Comparison of ENCODE assay signal across 20 cellular contexts in the genomic region with DNA sequence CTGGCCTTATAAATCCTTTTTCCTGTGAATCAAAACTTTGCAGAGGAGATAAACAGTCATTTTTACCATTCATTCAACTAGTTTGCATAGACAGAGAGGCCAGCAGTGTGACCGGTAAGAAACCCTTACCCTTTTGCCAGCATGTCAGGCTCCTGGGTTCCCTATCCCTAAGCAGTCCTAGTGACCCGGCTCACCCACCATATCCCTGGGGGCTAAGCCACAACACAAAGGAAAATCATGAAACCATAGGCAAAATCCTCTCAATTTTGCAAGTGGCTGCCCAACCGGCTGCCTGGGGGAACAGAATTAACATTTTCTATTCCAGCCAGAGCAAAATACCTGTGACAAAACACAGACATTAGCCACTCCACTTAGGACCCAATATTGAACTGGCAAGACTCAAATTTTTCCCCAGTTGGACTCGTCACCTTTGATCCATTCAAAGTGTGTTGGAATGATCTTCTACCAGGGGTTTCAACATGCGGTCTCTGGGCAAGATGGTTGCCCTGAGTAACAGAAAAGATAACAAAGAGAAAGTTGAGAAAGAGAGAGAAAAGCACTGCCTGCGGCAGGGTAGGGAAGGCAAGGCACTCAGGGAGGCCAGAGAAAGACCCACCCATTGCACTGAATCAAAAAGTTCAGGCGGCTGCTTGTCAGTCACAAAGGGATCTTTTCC.
DNase-seq lines count a peak whose midpoint lies in the region; ATAC-seq and TF ChIP-seq lines count a peak whose summit lies in the region.
"Had no signal": no experiment of that assay in that cellular context is flagged by ENCODE, and none has a peak within 500 bp of the region (broad histone marks: within the 10 kb centered on the region; RNA-seq: fewer than 3 reads in every experiment).

No MANE protein-coding gene starts in this region.

- H3K36me3 Mint-ChIP-seq in activated T-cell treated with anti-CD3 and anti-CD28 coated beads, Interleukin-2, amount 50 U/mL, for 4 hours (ENCODE audit: insufficient read depth), result no peaks in the 10 kb centered on the region
- peaks cover 8 to 27% of the 10 kb centered on the region in 2 donors for H3K36me3 Mint-ChIP-seq in activated T-cell treated with anti-CD3 and anti-CD28 coated beads, Interleukin-2, amount 50 U/mL, for 72 hours (ENCODE audit: insufficient read depth in 2 of 2)
- H3K36me3 Mint-ChIP-seq in GM23338 (ENCODE audit: low read depth) (peaks cover 18% of the 10 kb centered on the region), endodermal cell (ENCODE audit: low read depth) (peaks cover 4% of the 10 kb centered on the region)
- no peaks in the 10 kb centered on the region for H3K36me3 Mint-ChIP-seq in stimulated activated effector memory CD8-positive, alpha-beta T cell treated with anti-CD3 and anti-CD28 coated beads, Interleukin-12 subunit alpha, Interleukin-12 subunit beta, amount 100 ng/mL, for 72 hours

- peaks cover 27% of the 10 kb centered on the region for H3K4me1 Mint-ChIP-seq in activated T-cell treated with anti-CD3 and anti-CD28 coated beads, Interleukin-2, amount 50 U/mL, for 4 hours (ENCODE audit: low read depth)
- H3K4me1 Mint-ChIP-seq in activated T-cell treated with anti-CD3 and anti-CD28 coated beads, Interleukin-2, amount 50 U/mL, for 72 hours (ENCODE audit: low read depth), result peaks cover 42% of the 10 kb centered on the region
- H3K4me1 Mint-ChIP-seq in GM23338 (peaks cover 18% of the 10 kb centered on the region; the same call in 2 of the 3 replicates), endodermal cell (peaks cover 19% of the 10 kb centered on the region)
- H3K4me1 Mint-ChIP-seq in stimulated activated effector memory CD8-positive, alpha-beta T cell treated with anti-CD3 and anti-CD28 coated beads, Interleukin-12 subunit alpha, Interleukin-12 subunit beta, amount 100 ng/mL, for 72 hours, result peaks cover 14% of the 10 kb centered on the region

- 0 out of 2 replicates have a peak overlapping the region, but pooled peaks have one; percentile 13 for H2AFZ ChIP-seq in GM23338

- peaks cover 6% of the 10 kb centered on the region for H3K4me1 ChIP-seq in GM23338 (ENCODE audit: insufficient read depth)
- H3K4me1 ChIP-seq in endodermal cell (ENCODE audit: control insufficient read depth, insufficient read depth, low read length), result peaks cover 4% of the 10 kb centered on the region

- TF ChIP-seq CTCF in GM23338 (conservative IDR thresholded peaks at IDR 0.05; ENCODE audit: low read depth in 2 of 2), result no peak
- TF ChIP-seq CTCF in endodermal cell (conservative IDR thresholded peaks at IDR 0.05), result no peak

- H3F3A ChIP-seq in GM23338 (replicated peaks; ENCODE audit: low read depth), result no peaks in the 10 kb centered on the region

- H3K27me3 Mint-ChIP-seq in activated T-cell treated with anti-CD3 and anti-CD28 coated beads, Interleukin-2, amount 50 U/mL, for 4 hours (ENCODE audit: low read depth), result no peaks in the 10 kb centered on the region
- peaks cover 15% of the 10 kb centered on the region for H3K27me3 Mint-ChIP-seq in activated T-cell treated with anti-CD3 and anti-CD28 coated beads, Interleukin-2, amount 50 U/mL, for 72 hours (ENCODE audit: low read depth)
- peaks cover 2% of the 10 kb centered on the region for H3K27me3 Mint-ChIP-seq in GM23338 (ENCODE audit: insufficient read depth, low read depth, poor library complexity)
- no peaks in the 10 kb centered on the region for H3K27me3 Mint-ChIP-seq in endodermal cell (ENCODE audit: insufficient read depth)

- no peak for DNase-seq in activated T-cell treated with anti-CD3 and anti-CD28 coated beads, Interleukin-2, amount 50 U/mL, for 4 hours
- no peak for DNase-seq in activated T-cell treated with anti-CD3 and anti-CD28 coated beads, Interleukin-2, amount 50 U/mL, for 72 hours
- DNase-seq in GM23338 (ENCODE audit: low spot score), result no peak
- DNase-seq in endodermal cell, result no peak
- DNase-seq in stimulated activated effector memory CD8-positive, alpha-beta T cell treated with anti-CD3 and anti-CD28 coated beads, Interleukin-12 subunit alpha, Interleukin-12 subunit beta, amount 100 ng/mL, for 72 hours (ENCODE audit: low spot score in 2 of 2), result no peak
- DNase-seq in activated CD4-positive, alpha-beta T cell treated with anti-CD3 and anti-CD28 coated beads for 4 hours, result no peak
- no peak for DNase-seq in NAMALWA (ENCODE audit: low spot score)
- DNase-seq: 8988T, DMS79, Kasumi-1, MG63, NCI-H1048, NCI-H1417 treated with DMSO at 0.1 percent for 48 hours, NCI-H187 treated with DMSO at 0.1 percent for 48 hours, NCI-H2107, NCI-H446 treated with DMSO at 0.1 percent for 48 hours, NCI-H526 treated with DMSO at 0.1 percent for 48 hours, OCI-M1, Right ventricle myocardium superior had no signal

- H3K27ac Mint-ChIP-seq in activated T-cell treated with anti-CD3 and anti-CD28 coated beads, Interleukin-2, amount 50 U/mL, for 72 hours, result no peak overlapping the region
- H3K27ac Mint-ChIP-seq in GM23338, result no peak overlapping the region
- no peak overlapping the region for H3K27ac Mint-ChIP-seq in endodermal cell
- H3K27ac Mint-ChIP-seq in stimulated activated effector memory CD8-positive, alpha-beta T cell treated with anti-CD3 and anti-CD28 coated beads, Interleukin-12 subunit alpha, Interleukin-12 subunit beta, amount 100 ng/mL, for 72 hours, result peak overlapping the region; percentile 43

- H3K9me2 ChIP-seq in GM23338 (ENCODE audit: insufficient read depth), result peaks cover 3% of the 10 kb centered on the region

- H3K36me3 ChIP-seq in GM23338 (ENCODE audit: insufficient read depth) (peaks cover 3% of the 10 kb centered on the region), endodermal cell (ENCODE audit: control insufficient read depth, insufficient read depth, low read length) (peaks cover 8% of the 10 kb centered on the region)
- H3K36me3 ChIP-seq: MG63 had no signal

- peaks cover 70% of the 10 kb centered on the region for H3K9me3 ChIP-seq in endodermal cell (ENCODE audit: control insufficient read depth, low read length)
- H3K9me3 ChIP-seq: MG63 had no signal

- H3K79me2 ChIP-seq in GM23338 (replicated peaks; ENCODE audit: insufficient read depth), result no peaks in the 10 kb centered on the region

- H3K9me3 Mint-ChIP-seq in activated T-cell treated with anti-CD3 and anti-CD28 coated beads, Interleukin-2, amount 50 U/mL, for 4 hours, result peaks cover 9% of the 10 kb centered on the region
- peaks cover 10 to 17% of the 10 kb centered on the region in 2 donors for H3K9me3 Mint-ChIP-seq in activated T-cell treated with anti-CD3 and anti-CD28 coated beads, Interleukin-2, amount 50 U/mL, for 72 hours
- peaks cover 38% of the 10 kb centered on the region for H3K9me3 Mint-ChIP-seq in GM23338
- H3K9me3 Mint-ChIP-seq in endodermal cell, result peaks cover 57% of the 10 kb centered on the region
- H3K9me3 Mint-ChIP-seq in stimulated activated effector memory CD8-positive, alpha-beta T cell treated with anti-CD3 and anti-CD28 coated beads, Interleukin-12 subunit alpha, Interleukin-12 subunit beta, amount 100 ng/mL, for 72 hours, result no peaks in the 10 kb centered on the region

- H3K9ac ChIP-seq in endodermal cell (ENCODE audit: extremely low read depth, low read length, poor library complexity, severe bottlenecking), result no peak overlapping the region

- no peak overlapping the region for H3K4me2 ChIP-seq in GM23338

- H3K4me3 ChIP-seq in GM23338, result no peak overlapping the region
- H3K4me3 ChIP-seq in endodermal cell (ENCODE audit: low read length), result peak overlapping the region; percentile 54
- H3K4me3 ChIP-seq: MG63 had no signal

- no peaks in the 10 kb centered on the region for H3K27me3 ChIP-seq in GM23338 (ENCODE audit: insufficient read depth)
- no peaks in the 10 kb centered on the region for H3K27me3 ChIP-seq in endodermal cell (ENCODE audit: control insufficient read depth, insufficient read depth, low read length, poor library complexity, severe bottlenecking)
- H3K27me3 ChIP-seq: MG63 had no signal

- WGBS in endodermal cell (ENCODE audit: insufficient coverage in 1 of 2, insufficient read length in 1 of 2), 2 experiments, result 84 to 92% methylated on average over 3 to 7 of the region's 7 CpGs

- no peaks in the 10 kb centered on the region for H4K20me1 ChIP-seq in GM23338 (replicated peaks; ENCODE audit: insufficient read depth)

- ATAC-seq in activated T-cell treated with anti-CD3 and anti-CD28 coated beads, Interleukin-2, amount 50 U/mL, for 4 hours, result no peak
- ATAC-seq in activated T-cell treated with anti-CD3 and anti-CD28 coated beads, Interleukin-2, amount 50 U/mL, for 72 hours (replicated peaks in 1 of 2), result no peak
- no peak for ATAC-seq in GM23338
- ATAC-seq in stimulated activated effector memory CD8-positive, alpha-beta T cell treated with anti-CD3 and anti-CD28 coated beads, Interleukin-12 subunit alpha, Interleukin-12 subunit beta, amount 100 ng/mL, for 72 hours, result no peak

- H3K27ac ChIP-seq in GM23338 (ENCODE audit: low read depth) (no peak overlapping the region), endodermal cell (ENCODE audit: low read depth, low read length) (no peak overlapping the region)
- H3K27ac ChIP-seq: C4-2B had no signal

- H3K4me3 Mint-ChIP-seq in activated T-cell treated with anti-CD3 and anti-CD28 coated beads, Interleukin-2, amount 50 U/mL, for 4 hours, result peak overlapping the region; percentile 29
- peak overlapping the region in 1 of 2 donors; percentile 10 for H3K4me3 Mint-ChIP-seq in activated T-cell treated with anti-CD3 and anti-CD28 coated beads, Interleukin-2, amount 50 U/mL, for 72 hours
- H3K4me3 Mint-ChIP-seq in GM23338 (no peak overlapping the region), endodermal cell (no peak overlapping the region)
- H3K4me3 Mint-ChIP-seq in stimulated activated effector memory CD8-positive, alpha-beta T cell treated with anti-CD3 and anti-CD28 coated beads, Interleukin-12 subunit alpha, Interleukin-12 subunit beta, amount 100 ng/mL, for 72 hours, result no peak overlapping the region

TF ChIP-seq in GM23338, 12 proteins besides CTCF, POLR2A, EP300 and RAD21 (continues in another document):
- no peak for TF ChIP-seq EZH2 (IDR thresholded peaks at IDR 0.05; ENCODE audit: low read depth, unreplicated experiment)
